ENCODE assay signal across 8 cellular contexts in the genomic region with DNA sequence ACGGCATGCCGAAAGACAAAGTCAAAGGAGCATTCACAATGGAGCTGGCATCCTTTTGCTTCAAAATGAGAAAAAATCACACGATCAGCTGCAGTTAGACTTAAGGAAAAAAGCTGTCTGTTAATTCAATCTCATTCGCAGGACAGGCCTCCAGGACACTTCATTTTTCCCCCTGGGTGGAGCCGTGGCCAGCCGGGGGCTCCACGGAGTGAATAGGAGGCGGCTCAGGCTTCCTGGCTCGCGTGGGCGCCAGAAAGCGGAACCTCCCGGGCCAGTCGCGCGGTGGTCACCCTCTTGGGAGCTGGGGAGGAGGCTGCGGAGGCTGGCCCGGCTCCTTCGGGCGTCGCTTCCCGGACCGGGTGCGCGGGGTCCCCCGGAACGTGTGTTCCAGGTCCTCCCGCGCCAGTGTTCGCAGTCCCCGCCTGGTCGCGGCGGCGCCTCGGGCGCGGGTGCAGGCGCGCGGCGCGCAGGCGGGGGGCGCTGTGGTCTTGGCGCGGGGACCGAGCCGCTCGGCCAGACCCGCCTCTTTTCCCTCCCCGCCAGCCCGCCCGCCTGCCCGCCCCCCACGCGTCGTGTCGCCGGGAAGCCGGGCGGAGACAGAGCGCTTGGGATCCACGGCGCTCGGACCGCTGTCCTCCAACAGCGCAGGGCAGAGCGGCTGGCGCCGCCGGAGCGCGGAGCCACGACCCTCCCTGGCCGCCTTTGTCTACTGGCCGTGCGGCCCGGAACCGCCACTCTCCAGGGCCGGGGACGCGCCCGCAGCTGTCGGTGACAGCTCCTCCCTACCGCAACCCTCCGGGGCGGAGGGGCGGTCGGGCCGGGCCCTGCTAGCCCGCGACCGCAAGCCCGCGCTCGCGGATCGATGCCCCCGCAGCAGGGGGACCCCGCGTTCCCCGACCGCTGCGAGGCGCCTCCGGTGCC. TPM values are rescaled to one million over a fixed set of nuclear protein-coding genes. Genes with fewer than 3 reads are reported as not detected.
DNase-seq lines count a peak whose midpoint lies in the region; TF ChIP-seq lines count a peak whose summit lies in the region.

A gene (plus strand): TSS at position 599 of the 921 bp plus-strand sequence. CDS start 264 bp downstream, at position 863.

- CTCF ChIA-PET in CD4-positive, alpha-beta memory T cell (lab: Charles Lee; ENCODE audit: partially characterized antibody), result interaction anchor here (0.7 to 9.0 kb wide), 15 partner anchors 10 to 524 kb away, joined by 3 to 166 read pairs (median 4); no protein-coding TSS in a partner anchor

- no peaks in the 10 kb centered on the region for H3K27me3 ChIP-seq in CD4-positive, alpha-beta memory T cell (ENCODE audit: insufficient read depth, low read length)
- no peaks in the 10 kb centered on the region for H3K27me3 ChIP-seq in HAP-1 (ENCODE audit: low read depth)
- no peaks in the 10 kb centered on the region for H3K27me3 ChIP-seq in liver (ENCODE audit: control insufficient read depth in 4 of 4, insufficient read depth in 4 of 4, low read length in 3 of 4)

- no peaks in the 10 kb centered on the region for H3K36me3 ChIP-seq in CD4-positive, alpha-beta memory T cell (ENCODE audit: insufficient read depth, low read length)
- H3K36me3 ChIP-seq in HAP-1 (replicated peaks), result no peaks in the 10 kb centered on the region; the same call in 1 of the 2 replicates
- H3K36me3 ChIP-seq in liver (ENCODE audit: control insufficient read depth in 4 of 4, insufficient read depth in 3 of 4, low read depth in 1 of 4, low read length in 3 of 4), result peaks cover 1 to 7% (median 3%) of the 10 kb centered on the region in 4 donors

- POLR2A ChIA-PET in CD4-positive, alpha-beta memory T cell (lab: Charles Lee; ENCODE audit: partially characterized antibody), result interaction anchor here (0.5 to 3.4 kb wide), 13 partner anchors 13 to 1335 kb away, joined by 3 to 26 read pairs (median 4); a partner anchor contains a TSS

- H3K36me3 Mint-ChIP-seq in CD4-positive, alpha-beta memory T cell, result peaks cover 4 to 8% of the 10 kb centered on the region in 2 donors

- peak; percentile 58 to 80 (median 72) for DNase-seq in CD4-positive, alpha-beta memory T cell
- DNase-seq in HAP-1 (ENCODE audit: low spot score in 2 of 2) (peak; percentile 46 to 79), NCI-H2196 treated with DMSO at 0.1 percent for 48 hours (lab: John Stamatoyannopoulos, UW; ENCODE audit: unreplicated experiment) (peak; percentile 50), dermis microvascular lymphatic vessel endothelial cell (ENCODE audit: low read depth in 2 of 2) (peak; percentile 40 to 75), NK-92 (lab: John Stamatoyannopoulos, UW; ENCODE audit: unreplicated experiment) (no peak)
- DNase-seq in activated CD4-positive, alpha-beta T cell treated with anti-CD3 and anti-CD28 coated beads, Interleukin-2, amount 50 U/mL, for 24 hours (ENCODE audit: low read depth in 1 of 2, low spot score in 1 of 2), result peak; percentile 32 to 38
- DNase-seq in stimulated activated CD4-positive, alpha-beta T cell treated with anti-CD3 and anti-CD28 coated beads, Interleukin-2, amount 100 ng/mL, for 48 hours, result peak; percentile 55 to 69

- H3K9ac ChIP-seq in liver (ENCODE audit: low read depth in 1 of 2, low read length in 2 of 2), result peak within 1 kb of the TSS; percentile 90 to 99

- peak within 1 kb of the TSS; percentile 8 to 88 (median 81) for H3K27ac Mint-ChIP-seq in CD4-positive, alpha-beta memory T cell

- H3K4me3 Mint-ChIP-seq in CD4-positive, alpha-beta memory T cell, result peak within 1 kb of the TSS; percentile 89 to 96 (median 92)

- H3K4me1 Mint-ChIP-seq in CD4-positive, alpha-beta memory T cell, result peaks cover 18 to 38% (median 29%) of the 10 kb centered on the region in 4 donors

- H3K27me3 Mint-ChIP-seq in CD4-positive, alpha-beta memory T cell, result peaks cover 0 to 2% of the 10 kb centered on the region in 2 donors

- in situ Hi-C loops in HAP-1 (cut with MboI; ENCODE audit: low sequenced_read_pairs), result no loop called here

- TF ChIP-seq RAD21 in liver (IDR thresholded peaks at IDR 0.05), result peak; percentile 49 to 59

- no peaks in the 10 kb centered on the region for H3K9me3 Mint-ChIP-seq in CD4-positive, alpha-beta memory T cell

- H3K4me3 ChIP-seq in CD4-positive, alpha-beta memory T cell (ENCODE audit: low read length in 2 of 2), result peak within 1 kb of the TSS; percentile 37 to 67
- peak within 1 kb of the TSS; percentile 55 for H3K4me3 ChIP-seq in HAP-1
- peak within 1 kb of the TSS; percentile 73 to 98 (median 86) for H3K4me3 ChIP-seq in liver (ENCODE audit: low read depth in 1 of 3, low read length in 3 of 3)

- H3K4me1 ChIP-seq in CD4-positive, alpha-beta memory T cell (ENCODE audit: insufficient read depth, low read length), result peaks cover 32% of the 10 kb centered on the region
- H3K4me1 ChIP-seq in HAP-1 (peaks cover 5% of the 10 kb centered on the region), liver (ENCODE audit: control insufficient read depth in 4 of 4, insufficient read depth in 4 of 4, low read length in 3 of 4) (peaks cover 8 to 30% (median 18%) of the 10 kb centered on the region in 4 donors)

- H3K27ac ChIP-seq in CD4-positive, alpha-beta memory T cell (ENCODE audit: low read depth, low read length), result peak within 1 kb of the TSS; percentile 37
- peak within 1 kb of the TSS; percentile 95 to 100 for H3K27ac ChIP-seq in liver (ENCODE audit: low read depth in 1 of 2, low read length in 2 of 2)

- under 1% methylated on average over 107 of the region's 107 CpGs for WGBS in liver

- intact Hi-C loops in CD4-positive, alpha-beta memory T cell (cut with micrococcal nuclease), result loop anchor here (1.0 to 5.0 kb wide), 7 partner anchors 30 to 607 kb away; a partner anchor contains a TSS

- peak; percentile 88 for TF ChIP-seq CTCF in liver (IDR thresholded peaks at IDR 0.05; ENCODE audit: low read depth, low read length, missing input control)

- no peaks in the 10 kb centered on the region for H3K9me3 ChIP-seq in CD4-positive, alpha-beta memory T cell (ENCODE audit: control insufficient read depth in 1 of 2, low read length in 2 of 2)
- H3K9me3 ChIP-seq in HAP-1, result no peaks in the 10 kb centered on the region
- no peaks in the 10 kb centered on the region for H3K9me3 ChIP-seq in liver (ENCODE audit: control insufficient read depth in 4 of 4, low read length in 3 of 4)

TF ChIP-seq in liver, 16 proteins besides CTCF, POLR2A, EP300 and RAD21:
- no peak for TF ChIP-seq RXRA (IDR thresholded peaks at IDR 0.05)
- no peak for TF ChIP-seq YY1 (IDR thresholded peaks at IDR 0.05)
- TF ChIP-seq GABPA (IDR thresholded peaks at IDR 0.05 in 1 of 2, conservative IDR thresholded peaks at IDR 0.05 in 1 of 2), result no peak
- TF ChIP-seq, protein P1, sequence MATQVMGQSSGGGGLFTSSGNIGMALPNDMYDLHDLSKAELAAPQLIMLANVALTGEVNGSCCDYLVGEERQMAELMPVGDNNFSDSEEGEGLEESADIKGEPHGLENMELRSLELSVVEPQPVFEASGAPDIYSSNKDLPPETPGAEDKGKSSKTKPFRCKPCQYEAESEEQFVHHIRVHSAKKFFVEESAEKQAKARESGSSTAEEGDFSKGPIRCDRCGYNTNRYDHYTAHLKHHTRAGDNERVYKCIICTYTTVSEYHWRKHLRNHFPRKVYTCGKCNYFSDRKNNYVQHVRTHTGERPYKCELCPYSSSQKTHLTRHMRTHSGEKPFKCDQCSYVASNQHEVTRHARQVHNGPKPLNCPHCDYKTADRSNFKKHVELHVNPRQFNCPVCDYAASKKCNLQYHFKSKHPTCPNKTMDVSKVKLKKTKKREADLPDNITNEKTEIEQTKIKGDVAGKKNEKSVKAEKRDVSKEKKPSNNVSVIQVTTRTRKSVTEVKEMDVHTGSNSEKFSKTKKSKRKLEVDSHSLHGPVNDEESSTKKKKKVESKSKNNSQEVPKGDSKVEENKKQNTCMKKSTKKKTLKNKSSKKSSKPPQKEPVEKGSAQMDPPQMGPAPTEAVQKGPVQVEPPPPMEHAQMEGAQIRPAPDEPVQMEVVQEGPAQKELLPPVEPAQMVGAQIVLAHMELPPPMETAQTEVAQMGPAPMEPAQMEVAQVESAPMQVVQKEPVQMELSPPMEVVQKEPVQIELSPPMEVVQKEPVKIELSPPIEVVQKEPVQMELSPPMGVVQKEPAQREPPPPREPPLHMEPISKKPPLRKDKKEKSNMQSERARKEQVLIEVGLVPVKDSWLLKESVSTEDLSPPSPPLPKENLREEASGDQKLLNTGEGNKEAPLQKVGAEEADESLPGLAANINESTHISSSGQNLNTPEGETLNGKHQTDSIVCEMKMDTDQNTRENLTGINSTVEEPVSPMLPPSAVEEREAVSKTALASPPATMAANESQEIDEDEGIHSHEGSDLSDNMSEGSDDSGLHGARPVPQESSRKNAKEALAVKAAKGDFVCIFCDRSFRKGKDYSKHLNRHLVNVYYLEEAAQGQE (IDR thresholded peaks at IDR 0.05), result peak; percentile 38

RNA-seq across cellular contexts. Expression of the gene that starts here (rescaled TPM):
- 1 to 10 TPM; 3.4 to 4.1 TPM for total RNA-seq in CD4-positive, alpha-beta memory T cell
- polyA plus RNA-seq in CD4-positive, alpha-beta memory T cell, result under 1 TPM; 0.29 to 0.62 TPM
- total RNA-seq in dermis microvascular lymphatic vessel endothelial cell (18.9 and 31.5 TPM in 2 replicates), liver (10 to 100 TPM; 11.3 to 12.0 TPM)
- polyA plus RNA-seq in liver, result 10 to 100 TPM in 1 of 2 donors, 1 to 10 TPM in 1; 6.4 to 11.8 TPM

Comparison
In these comparisons a context has a peak if more than half of its experiments do, and no peak if none do; other contexts are left out.
1. RNA of the gene that starts here (polyA plus RNA-seq): 6.4 to 11.8 TPM in liver; 0.29 to 0.62 TPM in CD4-positive, alpha-beta memory T cell; every median in the first group is over 4 times any median in the second.
2. Peak in every context shown above with its lines, with median percentiles within 50 percentile points of each other: H3K4me3 ChIP-seq.